Comparison of ENCODE assay signal across 8 cellular contexts in the genomic region with DNA sequence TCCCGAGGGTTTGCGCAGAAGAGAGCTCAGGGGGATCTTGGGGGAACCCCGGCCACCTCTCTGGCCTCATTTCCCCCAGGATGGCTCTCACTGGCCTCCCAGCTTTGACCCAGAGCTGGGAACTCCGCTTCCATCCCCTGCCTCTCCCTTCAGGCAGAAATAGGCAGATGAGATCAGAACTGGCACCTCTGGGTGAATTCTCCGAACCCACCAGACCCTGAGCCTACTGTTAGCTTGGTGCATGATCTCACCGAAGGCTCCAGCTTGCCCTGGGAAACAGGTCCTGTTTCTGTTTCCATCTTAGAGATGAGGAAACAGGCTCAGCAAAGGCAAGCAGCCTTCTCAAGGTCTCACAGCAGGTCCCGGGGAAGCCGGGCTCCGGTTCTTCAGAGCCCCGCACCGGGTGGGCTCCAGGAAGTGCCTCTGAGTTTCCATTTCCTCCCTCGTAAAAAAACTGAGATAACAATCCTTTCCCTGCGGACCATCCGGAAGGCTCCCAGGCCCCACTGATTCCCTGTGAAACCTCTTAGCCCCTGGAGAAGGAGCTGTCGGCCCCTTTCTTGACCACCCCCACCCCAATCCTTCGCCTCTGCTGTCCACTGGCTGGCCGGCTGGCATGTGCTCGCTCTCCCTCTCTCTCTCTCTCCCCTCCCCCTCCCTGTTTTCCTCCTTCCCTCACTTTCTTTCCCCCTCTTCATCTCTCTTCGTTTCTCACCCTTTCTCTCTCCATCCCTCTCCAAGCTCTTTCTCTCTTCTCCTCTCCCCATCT. TPM values are rescaled to one million over a fixed set of nuclear protein-coding genes. Genes with fewer than 3 reads are reported as not detected.
DNase-seq lines count a peak whose midpoint lies in the region; ATAC-seq and TF ChIP-seq lines count a peak whose summit lies in the region.

No MANE protein-coding gene starts in this region.

- no peak for DNase-seq in natural killer cell
- no peak for DNase-seq in natural killer cell treated with Interleukin-12 subunit alpha and Interleukin-12 subunit beta and Interleukin-15 and Interleukin-18, amount 100 ng/mL, for 72 hours (ENCODE audit: low spot score)
- peak; percentile 21 for DNase-seq in cerebellar cortex (ENCODE audit: low spot score)
- DNase-seq in lung microvascular endothelial cell (ENCODE audit: low read depth in 2 of 2), result peak; percentile 70 to 80
- DNase-seq in vagina (ENCODE audit: extremely low spot score in 2 of 2), result no peak
- DNase-seq in NCI-H1694 treated with DMSO at 0.1 percent for 48 hours (lab: John Stamatoyannopoulos, UW), result no peak

- no peaks in the 10 kb centered on the region for H3K36me3 ChIP-seq in vagina

- H3K9me3 ChIP-seq in vagina, result no peaks in the 10 kb centered on the region

- ATAC-seq in natural killer cell (no peak), GM21528 (IDR thresholded peaks at IDR 0.05; ENCODE audit: low FRiP score, unreplicated experiment) (no peak), GM18511 (IDR thresholded peaks at IDR 0.05; ENCODE audit: unreplicated experiment) (no peak)
- ATAC-seq in natural killer cell treated with Interleukin-12 subunit alpha and Interleukin-12 subunit beta and Interleukin-15 and Interleukin-18, amount 100 ng/mL, for 72 hours, result no peak

- no peaks in the 10 kb centered on the region for H3K27me3 ChIP-seq in vagina

- H3K27me3 Mint-ChIP-seq in natural killer cell (ENCODE audit: low read depth in 2 of 2), result peaks cover 0 to 20% of the 10 kb centered on the region in 2 donors
- peaks cover 13 to 20% of the 10 kb centered on the region in 2 donors for H3K27me3 Mint-ChIP-seq in natural killer cell treated with Interleukin-12 subunit alpha and Interleukin-12 subunit beta and Interleukin-15 and Interleukin-18, amount 100 ng/mL, for 72 hours

- peaks cover 17 to 27% of the 10 kb centered on the region in 2 donors for H3K4me1 Mint-ChIP-seq in natural killer cell
- peaks cover 20 to 25% of the 10 kb centered on the region in 2 donors for H3K4me1 Mint-ChIP-seq in natural killer cell treated with Interleukin-12 subunit alpha and Interleukin-12 subunit beta and Interleukin-15 and Interleukin-18, amount 100 ng/mL, for 72 hours (ENCODE audit: low read depth in 2 of 2)

- H3K9me3 Mint-ChIP-seq in natural killer cell, result no peaks in the 10 kb centered on the region
- H3K9me3 Mint-ChIP-seq in natural killer cell treated with Interleukin-12 subunit alpha and Interleukin-12 subunit beta and Interleukin-15 and Interleukin-18, amount 100 ng/mL, for 72 hours, result no peaks in the 10 kb centered on the region

- no peak overlapping the region for H3K27ac Mint-ChIP-seq in natural killer cell
- no peak overlapping the region for H3K27ac Mint-ChIP-seq in natural killer cell treated with Interleukin-12 subunit alpha and Interleukin-12 subunit beta and Interleukin-15 and Interleukin-18, amount 100 ng/mL, for 72 hours

- peak overlapping the region; percentile 43 for H3K4me3 Mint-ChIP-seq in natural killer cell
- H3K4me3 Mint-ChIP-seq in natural killer cell treated with Interleukin-12 subunit alpha and Interleukin-12 subunit beta and Interleukin-15 and Interleukin-18, amount 100 ng/mL, for 72 hours, result no peak overlapping the region

- H3K36me3 Mint-ChIP-seq in natural killer cell, result no peaks in the 10 kb centered on the region
- H3K36me3 Mint-ChIP-seq in natural killer cell treated with Interleukin-12 subunit alpha and Interleukin-12 subunit beta and Interleukin-15 and Interleukin-18, amount 100 ng/mL, for 72 hours, result no peaks in the 10 kb centered on the region

- H3K4me1 ChIP-seq in vagina, result peaks cover 58% of the 10 kb centered on the region

- intact Hi-C loops in natural killer cell (cut with micrococcal nuclease), result loop anchor here (5.0 to 10.0 kb wide), 2 partner anchors 126 to 153 kb away; partner anchors contain the start of gene CEACAM16
- intact Hi-C loops in vagina (cut with DNase I), result loop anchor here (10.0 kb wide), 1 partner anchor 123 kb away; no protein-coding TSS in a partner anchor

- H3K27ac ChIP-seq in vagina, result peak overlapping the region; percentile 94

- no peak for TF ChIP-seq CTCF in natural killer cell (IDR thresholded peaks at IDR 0.05)
- no peak for TF ChIP-seq CTCF in vagina (IDR thresholded peaks at IDR 0.05)

- H3K4me3 ChIP-seq in vagina, result peak overlapping the region; percentile 90 to 97

- TF ChIP-seq POLR2A in vagina (IDR thresholded peaks at IDR 0.05), result no peak

RNA-seq across cellular contexts. Expression of gene NECTIN2, which starts 2.1 kb away (rescaled TPM):
- total RNA-seq in natural killer cell, result 10 to 100 TPM in 1 of 3 donors, 1 to 10 TPM in 2; 1.6 to 10.3 (median 2.7) TPM
- total RNA-seq in natural killer cell treated with Interleukin-12 subunit alpha and Interleukin-12 subunit beta and Interleukin-15 and Interleukin-18, amount 100 ng/mL, for 72 hours, result 1 to 10 TPM; 1.3 to 1.6 TPM
- 85.4 and 118 TPM in 2 replicates for total RNA-seq in lung microvascular endothelial cell
- 72.9 TPM for total RNA-seq in vagina

RNA-seq across cellular contexts. Expression of gene BCAM, which starts 39.3 kb away (rescaled TPM):
- total RNA-seq in natural killer cell, result not detected
- not detected for total RNA-seq in natural killer cell treated with Interleukin-12 subunit alpha and Interleukin-12 subunit beta and Interleukin-15 and Interleukin-18, amount 100 ng/mL, for 72 hours
- 11.8 and 34.3 TPM in 2 replicates for total RNA-seq in lung microvascular endothelial cell
- 57.2 TPM for total RNA-seq in vagina

RNA-seq across cellular contexts. Expression of gene TOMM40, which starts 42.8 kb away (rescaled TPM):
- total RNA-seq in natural killer cell (10 to 100 TPM; 22.4 to 29.1 (median 23.5) TPM), lung microvascular endothelial cell (31.5 and 33.6 TPM in 2 replicates), vagina (31.4 TPM)
- 100 to 1,000 TPM; 119 to 240 TPM for total RNA-seq in natural killer cell treated with Interleukin-12 subunit alpha and Interleukin-12 subunit beta and Interleukin-15 and Interleukin-18, amount 100 ng/mL, for 72 hours

RNA-seq across cellular contexts. Expression of gene APOE, which starts 57.4 kb away (rescaled TPM):
- total RNA-seq in natural killer cell (1 to 10 TPM in 2 of 3 donors, under 1 TPM in 1; 0.45 to 2.7 (median 1.3) TPM), lung microvascular endothelial cell (1.3 and 2.4 TPM in 2 replicates), vagina (170 TPM)
- total RNA-seq in natural killer cell treated with Interleukin-12 subunit alpha and Interleukin-12 subunit beta and Interleukin-15 and Interleukin-18, amount 100 ng/mL, for 72 hours, result 1 to 10 TPM; 1.5 to 1.6 TPM

Comparison
In these comparisons a context has a peak if more than half of its experiments do, and no peak if none do; other contexts are left out.
1. DNase-seq: peak in cerebellar cortex (single experiment) and lung microvascular endothelial cell (2 of 2); none in natural killer cell (single experiment), natural killer cell treated with Interleukin-12 subunit alpha and Interleukin-12 subunit beta and Interleukin-15 and Interleukin-18, amount 100 ng/mL, for 72 hours (single experiment), vagina (0 of 2) and NCI-H1694 treated with DMSO at 0.1 percent for 48 hours (single experiment).
2. RNA of gene BCAM, which starts 39.3 kb away (total RNA-seq): 57.2 TPM in vagina (single experiment) and 11.8 to 34.3 TPM in lung microvascular endothelial cell; not detected in natural killer cell and not detected in natural killer cell treated with Interleukin-12 subunit alpha and Interleukin-12 subunit beta and Interleukin-15 and Interleukin-18, amount 100 ng/mL, for 72 hours; every median in the first group is over 10 times any median in the second.